Comparison of ENCODE assay signal across 8 cellular contexts in genomic region chr6:44223471-44224153, GRCh38. TPM values are rescaled to one million over a fixed set of nuclear protein-coding genes. Genes with fewer than 3 reads are reported as not detected.
DNase-seq lines count a peak whose midpoint lies in the region; ATAC-seq, FAIRE-seq and TF ChIP-seq lines count a peak whose summit lies in the region.

Gene SLC29A1 (plus strand): TSS chr6:44223595. CDS start chr6:44227314, 3,719 bp downstream.

- 1% methylated on average over 64 to 71 of the region's 72 CpGs for WGBS in heart right ventricle, 2 donors
- under 1% methylated on average over 53 of the region's 72 CpGs for WGBS in prostate gland
- WGBS in urinary bladder: 1% methylated on average over 71 of the region's 72 CpGs

- TF ChIP-seq POLR2A in prostate gland (IDR thresholded peaks at IDR 0.05): peak; percentile 66

- intact Hi-C loops in heart right ventricle (cut with DNase I) (loop anchor here in 1 of 10 donors (10.0 kb wide), 1 partner anchor 449 kb away; the partner anchor contains the start of gene VEGFA), prostate gland (cut with DNase I) (no loop called here)

- no peaks in the 10 kb centered on the region for H3K36me3 Mint-ChIP-seq in T-cell
- H3K36me3 Mint-ChIP-seq in activated naive CD8-positive, alpha-beta T cell treated with anti-CD3 and anti-CD28 coated beads, Interleukin-2, amount 50 U/mL, for 24 hours (ENCODE audit: low read depth): peaks cover 13% of the 10 kb centered on the region

- peaks cover 0 to under 1% (median 0%) of the 10 kb centered on the region in 9 donors for H3K36me3 ChIP-seq in heart right ventricle
- H3K36me3 ChIP-seq in prostate gland: no peaks in the 10 kb centered on the region
- H3K36me3 ChIP-seq in urinary bladder (ENCODE audit: insufficient read depth): no peaks in the 10 kb centered on the region

- ATAC-seq in GM21717 (IDR thresholded peaks at IDR 0.05; ENCODE audit: unreplicated experiment) (peak; percentile 38), T-cell (replicated peaks in 1 of 4) (peak; percentile 83 to 90 (median 87)), heart right ventricle (peak; percentile 5 to 47 (median 20))
- peak; percentile 55 for ATAC-seq in activated naive CD8-positive, alpha-beta T cell treated with anti-CD3 and anti-CD28 coated beads, Interleukin-2, amount 50 U/mL, for 24 hours

- POLR2A ChIA-PET in T-cell (lab: Charles Lee): interaction anchor here in 1 of 2 donors (0.6 kb wide), 2 partner anchors 14 to 31 kb away, joined by 3 to 4 read pairs; no protein-coding TSS in a partner anchor

- H3K4me1 Mint-ChIP-seq in T-cell: peaks cover 21 to 36% (median 24%) of the 10 kb centered on the region in 3 donors
- H3K4me1 Mint-ChIP-seq in activated naive CD8-positive, alpha-beta T cell treated with anti-CD3 and anti-CD28 coated beads, Interleukin-2, amount 50 U/mL, for 24 hours: peaks cover 51% of the 10 kb centered on the region

- no peak for FAIRE-seq in D721Med (lab: Jason Lieb, UNC)

- TF ChIP-seq CTCF in D721Med (IDR thresholded peaks at IDR 0.05; ENCODE audit: insufficient read depth, missing control alignments) (no peak), heart right ventricle (IDR thresholded peaks at IDR 0.05) (peak in 5 of 9 donors; percentile 6 to 43 (median 28)), prostate gland (IDR thresholded peaks at IDR 0.05) (peak in 1 of 4 experiments; percentile 13)

- peak within 1 kb of the TSS; percentile 39 to 57 for H3K27ac Mint-ChIP-seq in T-cell
- peak within 1 kb of the TSS; percentile 88 for H3K27ac Mint-ChIP-seq in activated naive CD8-positive, alpha-beta T cell treated with anti-CD3 and anti-CD28 coated beads, Interleukin-2, amount 50 U/mL, for 24 hours

- H3K4me3 ChIP-seq in heart right ventricle: peak within 1 kb of the TSS; percentile 64 to 87 (median 74)
- H3K4me3 ChIP-seq in prostate gland: peak within 1 kb of the TSS; percentile 54 to 55
- H3K4me3 ChIP-seq in urinary bladder (ENCODE audit: low read depth, low read length): peak within 1 kb of the TSS; percentile 48

- H3K9me3 Mint-ChIP-seq in T-cell: no peaks in the 10 kb centered on the region
- H3K9me3 Mint-ChIP-seq in activated naive CD8-positive, alpha-beta T cell treated with anti-CD3 and anti-CD28 coated beads, Interleukin-2, amount 50 U/mL, for 24 hours: no peaks in the 10 kb centered on the region

- H3K4me1 ChIP-seq in heart right ventricle (peaks cover 46 to 97% (median 92%) of the 10 kb centered on the region in 9 donors), prostate gland (replicated peaks) (peaks cover 12% of the 10 kb centered on the region), urinary bladder (ENCODE audit: insufficient read depth) (no peaks in the 10 kb centered on the region)

- H3K4me3 Mint-ChIP-seq in T-cell: peak within 1 kb of the TSS; percentile 75 to 88 (median 79)
- peak within 1 kb of the TSS; percentile 91 for H3K4me3 Mint-ChIP-seq in activated naive CD8-positive, alpha-beta T cell treated with anti-CD3 and anti-CD28 coated beads, Interleukin-2, amount 50 U/mL, for 24 hours

- peak within 1 kb of the TSS; percentile 82 to 98 (median 94) for H3K27ac ChIP-seq in heart right ventricle
- peak within 1 kb of the TSS; percentile 78 to 89 for H3K27ac ChIP-seq in prostate gland
- peak within 1 kb of the TSS; percentile 63 for H3K27ac ChIP-seq in urinary bladder (ENCODE audit: low read depth)

- H3K27me3 ChIP-seq in heart right ventricle (no peaks in the 10 kb centered on the region), prostate gland (replicated peaks; ENCODE audit: insufficient read depth) (no peaks in the 10 kb centered on the region)

- DNase-seq in D721Med (ENCODE audit: insufficient read length, low spot score): peak; percentile 99
- DNase-seq in MV-4-11 (lab: John Stamatoyannopoulos, UW): peak; percentile 62
- peak; percentile 68 to 89 (median 80) for DNase-seq in T-cell
- DNase-seq in activated naive CD8-positive, alpha-beta T cell treated with anti-CD3 and anti-CD28 coated beads, Interleukin-2, amount 50 U/mL, for 24 hours: peak; percentile 90
- DNase-seq in heart right ventricle: peak; percentile 77 to 85
- DNase-seq in prostate gland (ENCODE audit: low spot score): peak; percentile 81

- H3K9me3 ChIP-seq in heart right ventricle (no peaks in the 10 kb centered on the region), prostate gland (no peaks in the 10 kb centered on the region)

- peaks cover 0 to 6% of the 10 kb centered on the region in 2 donors for H3K27me3 Mint-ChIP-seq in T-cell
- peaks cover 4% of the 10 kb centered on the region for H3K27me3 Mint-ChIP-seq in activated naive CD8-positive, alpha-beta T cell treated with anti-CD3 and anti-CD28 coated beads, Interleukin-2, amount 50 U/mL, for 24 hours

- CTCF ChIA-PET in T-cell (lab: Charles Lee): interaction anchor here (0.7 to 2.3 kb wide), 12 partner anchors 11 to 165 kb away, joined by 3 to 15 read pairs (median 4); partner anchors contain the start of genes HSP90AB1 (in 1 of the 2) and SLC35B2 (in 1 of the 2)

RNA-seq across cellular contexts. Expression of gene SLC29A1, which starts in this region (rescaled TPM):
- total RNA-seq in T-cell (1 to 10 TPM; 1.3 to 8.0 (median 3.4) TPM), heart right ventricle (100 to 1,000 TPM; 104 to 198 (median 146) TPM), prostate gland (10 to 100 TPM; 18.5 to 58.9 TPM), urinary bladder (16.3 TPM)
- polyA plus RNA-seq in heart right ventricle (10 to 100 TPM; 46.3 to 90.9 TPM), urinary bladder (80.1 TPM)

Comparison
In these comparisons a context has a peak if more than half of its experiments do, and no peak if none do; other contexts are left out.
1. Peak in every context shown above with its lines: DNase-seq, ATAC-seq, H3K4me3 ChIP-seq and H3K27ac ChIP-seq.
2. ATAC-seq: peak in every context shown above with its lines; median percentile 87 in T-cell; 55 in activated naive CD8-positive, alpha-beta T cell treated with anti-CD3 and anti-CD28 coated beads, Interleukin-2, amount 50 U/mL, for 24 hours; 38 in GM21717; 20 in heart right ventricle.